ENCODE assay signal across 1 cellular context in genomic region chr13:20544186-20544914, GRCh38.
TF ChIP-seq lines count a peak whose summit lies in the region.

No MANE protein-coding gene starts in this region.

TF ChIP-seq in HepG2, 621 proteins besides CTCF, POLR2A, EP300 and RAD21:
- TF ChIP-seq MIER2 (CRISPR knock-in tag; IDR thresholded peaks at IDR 0.05) (no peak), ZBTB8A (CRISPR knock-in tag; IDR thresholded peaks at IDR 0.05; ENCODE audit: borderline replicate concordance, low read depth) (no peak), ZNF629 (CRISPR knock-in tag; conservative IDR thresholded peaks at IDR 0.05) (no peak), FIP1L1 (IDR thresholded peaks at IDR 0.05; ENCODE audit: borderline replicate concordance, insufficient read depth, low read depth, low read length) (no peak), CREB1 (IDR thresholded peaks at IDR 0.05) (no peak), CREB1 (CRISPR knock-in tag; IDR thresholded peaks at IDR 0.05) (no peak), KLF6 (CRISPR knock-in tag; IDR thresholded peaks at IDR 0.05) (no peak), ZNF879 (CRISPR knock-in tag; IDR thresholded peaks at IDR 0.05) (no peak), ZNF646 (CRISPR knock-in tag; IDR thresholded peaks at IDR 0.05) (no peak), KIAA2018 (CRISPR knock-in tag; IDR thresholded peaks at IDR 0.05; ENCODE audit: borderline replicate concordance) (no peak), ZNF674 (CRISPR knock-in tag; IDR thresholded peaks at IDR 0.05; ENCODE audit: low read depth) (no peak), ZSCAN12 (CRISPR knock-in tag; IDR thresholded peaks at IDR 0.05) (no peak), SRSF1 (optimal IDR thresholded peaks at IDR 0.05; ENCODE audit: low read depth, low read length) (no peak), ZNF777 (CRISPR knock-in tag; IDR thresholded peaks at IDR 0.05) (no peak)
- TF ChIP-seq, protein P1, sequence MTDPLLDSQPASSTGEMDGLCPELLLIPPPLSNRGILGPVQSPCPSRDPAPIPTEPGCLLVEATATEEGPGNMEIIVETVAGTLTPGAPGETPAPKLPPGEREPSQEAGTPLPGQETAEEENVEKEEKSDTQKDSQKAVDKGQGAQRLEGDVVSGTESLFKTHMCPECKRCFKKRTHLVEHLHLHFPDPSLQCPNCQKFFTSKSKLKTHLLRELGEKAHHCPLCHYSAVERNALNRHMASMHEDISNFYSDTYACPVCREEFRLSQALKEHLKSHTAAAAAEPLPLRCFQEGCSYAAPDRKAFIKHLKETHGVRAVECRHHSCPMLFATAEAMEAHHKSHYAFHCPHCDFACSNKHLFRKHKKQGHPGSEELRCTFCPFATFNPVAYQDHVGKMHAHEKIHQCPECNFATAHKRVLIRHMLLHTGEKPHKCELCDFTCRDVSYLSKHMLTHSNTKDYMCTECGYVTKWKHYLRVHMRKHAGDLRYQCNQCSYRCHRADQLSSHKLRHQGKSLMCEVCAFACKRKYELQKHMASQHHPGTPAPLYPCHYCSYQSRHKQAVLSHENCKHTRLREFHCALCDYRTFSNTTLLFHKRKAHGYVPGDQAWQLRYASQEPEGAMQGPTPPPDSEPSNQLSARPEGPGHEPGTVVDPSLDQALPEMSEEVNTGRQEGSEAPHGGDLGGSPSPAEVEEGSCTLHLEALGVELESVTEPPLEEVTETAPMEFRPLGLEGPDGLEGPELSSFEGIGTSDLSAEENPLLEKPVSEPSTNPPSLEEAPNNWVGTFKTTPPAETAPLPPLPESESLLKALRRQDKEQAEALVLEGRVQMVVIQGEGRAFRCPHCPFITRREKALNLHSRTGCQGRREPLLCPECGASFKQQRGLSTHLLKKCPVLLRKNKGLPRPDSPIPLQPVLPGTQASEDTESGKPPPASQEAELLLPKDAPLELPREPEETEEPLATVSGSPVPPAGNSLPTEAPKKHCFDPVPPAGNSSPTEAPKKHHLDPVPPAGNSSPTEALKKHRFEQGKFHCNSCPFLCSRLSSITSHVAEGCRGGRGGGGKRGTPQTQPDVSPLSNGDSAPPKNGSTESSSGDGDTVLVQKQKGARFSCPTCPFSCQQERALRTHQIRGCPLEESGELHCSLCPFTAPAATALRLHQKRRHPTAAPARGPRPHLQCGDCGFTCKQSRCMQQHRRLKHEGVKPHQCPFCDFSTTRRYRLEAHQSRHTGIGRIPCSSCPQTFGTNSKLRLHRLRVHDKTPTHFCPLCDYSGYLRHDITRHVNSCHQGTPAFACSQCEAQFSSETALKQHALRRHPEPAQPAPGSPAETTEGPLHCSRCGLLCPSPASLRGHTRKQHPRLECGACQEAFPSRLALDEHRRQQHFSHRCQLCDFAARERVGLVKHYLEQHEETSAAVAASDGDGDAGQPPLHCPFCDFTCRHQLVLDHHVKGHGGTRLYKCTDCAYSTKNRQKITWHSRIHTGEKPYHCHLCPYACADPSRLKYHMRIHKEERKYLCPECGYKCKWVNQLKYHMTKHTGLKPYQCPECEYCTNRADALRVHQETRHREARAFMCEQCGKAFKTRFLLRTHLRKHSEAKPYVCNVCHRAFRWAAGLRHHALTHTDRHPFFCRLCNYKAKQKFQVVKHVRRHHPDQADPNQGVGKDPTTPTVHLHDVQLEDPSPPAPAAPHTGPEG (CRISPR knock-in tag; IDR thresholded peaks at IDR 0.05), result no peak
- TF ChIP-seq, protein P2, sequence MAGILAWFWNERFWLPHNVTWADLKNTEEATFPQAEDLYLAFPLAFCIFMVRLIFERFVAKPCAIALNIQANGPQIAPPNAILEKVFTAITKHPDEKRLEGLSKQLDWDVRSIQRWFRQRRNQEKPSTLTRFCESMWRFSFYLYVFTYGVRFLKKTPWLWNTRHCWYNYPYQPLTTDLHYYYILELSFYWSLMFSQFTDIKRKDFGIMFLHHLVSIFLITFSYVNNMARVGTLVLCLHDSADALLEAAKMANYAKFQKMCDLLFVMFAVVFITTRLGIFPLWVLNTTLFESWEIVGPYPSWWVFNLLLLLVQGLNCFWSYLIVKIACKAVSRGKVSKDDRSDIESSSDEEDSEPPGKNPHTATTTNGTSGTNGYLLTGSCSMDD (CRISPR knock-in tag; IDR thresholded peaks at IDR 0.05), result no peak
- TF ChIP-seq, protein P3, sequence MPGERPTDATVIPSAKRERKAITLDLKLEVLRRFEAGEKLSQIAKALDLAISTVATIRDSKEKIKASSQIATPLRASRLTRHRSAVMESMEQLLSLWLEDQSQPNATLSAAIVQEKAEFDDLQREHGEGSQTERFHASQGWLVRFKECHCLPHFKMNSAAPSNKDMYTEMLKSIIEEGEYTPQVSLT (CRISPR knock-in tag; IDR thresholded peaks at IDR 0.05; ENCODE audit: borderline replicate concordance, low read depth), result no peak
TF ChIP-seq in HepG2: peak in this region for 0.
